ENCODE assay signal across 8 cellular contexts in genomic region chr2:97995734-97996624, GRCh38. TPM values are rescaled to one million over a fixed set of nuclear protein-coding genes. Genes with fewer than 3 reads are reported as not detected.
DNase-seq lines count a peak whose midpoint lies in the region; ATAC-seq, FAIRE-seq and TF ChIP-seq lines count a peak whose summit lies in the region.

TMEM131 (minus strand) TSS chr2:97995948; CDS start chr2:97995662, 286 bp downstream.

- 1% methylated on average over 52 to 88 of the region's 88 CpGs for whole genome bisulfite sequencing in pancreas, 2 donors
- WGBS in thyroid gland, 2 donors: 19% methylated on average over 2 to 3 of the region's 88 CpGs

- FAIRE-seq in GM12891 (lab: Jason Lieb, UNC) (peak; percentile 99), pancreas (lab: Jason Lieb, UNC) (no peak)

- peak; percentile 80 for ATAC-seq in HG02798 (IDR thresholded peaks at IDR 0.05; ENCODE audit: poor library complexity, unreplicated experiment)
- ATAC-seq in activated naive CD8-positive, alpha-beta T cell treated with anti-CD3 and anti-CD28 coated beads, Interleukin-2, amount 50 U/mL, for 24 hours: peak; percentile 85
- ATAC-seq in Right ventricle myocardium superior (ENCODE audit: poor library complexity): peak; percentile 98
- peak; percentile 93 to 97 (median 94) for ATAC-seq in pancreas

- H3K27ac ChIP-seq in pancreas (peak within 1 kb of the TSS; percentile 73 to 96 (median 90)), thyroid gland (peak within 1 kb of the TSS; percentile 74 to 95 (median 93))

- H3K4me1 Mint-ChIP-seq in activated naive CD8-positive, alpha-beta T cell treated with anti-CD3 and anti-CD28 coated beads, Interleukin-2, amount 50 U/mL, for 24 hours: peaks cover 36% of the 10 kb centered on the region

- H3K4me3 ChIP-seq in pancreas (peak within 1 kb of the TSS; percentile 56 to 97 (median 82)), thyroid gland (replicated peaks in 1 of 3) (peak within 1 kb of the TSS; percentile 10 to 61 (median 18))

- peaks cover 5 to 28% (median 9%) of the 10 kb centered on the region in 3 donors for H3K4me1 ChIP-seq in pancreas
- peaks cover 14 to 17% of the 10 kb centered on the region in 2 donors for H3K4me1 ChIP-seq in thyroid gland

- H3K27me3 Mint-ChIP-seq in activated naive CD8-positive, alpha-beta T cell treated with anti-CD3 and anti-CD28 coated beads, Interleukin-2, amount 50 U/mL, for 24 hours: no peaks in the 10 kb centered on the region

- H3K4me3 Mint-ChIP-seq in activated naive CD8-positive, alpha-beta T cell treated with anti-CD3 and anti-CD28 coated beads, Interleukin-2, amount 50 U/mL, for 24 hours: peak within 1 kb of the TSS; percentile 97

- intact Hi-C loops in Right ventricle myocardium superior (cut with DNase I) (loop anchor here (10.0 kb wide), 1 partner anchor 191 kb away; no protein-coding TSS in a partner anchor), pancreas (cut with DNase I) (no loop called here), thyroid gland (cut with DNase I) (loop anchor here (10.0 kb wide), 1 partner anchor 181 kb away; no protein-coding TSS in a partner anchor)

- H3K27me3 ChIP-seq in pancreas (no peaks in the 10 kb centered on the region), thyroid gland (no peaks in the 10 kb centered on the region)

- TF ChIP-seq POLR2A in GM12891 (IDR thresholded peaks at IDR 0.05; ENCODE audit: low read depth, low read length) (peak; percentile 48; the same call in 1 of the 2 replicates), thyroid gland (IDR thresholded peaks at IDR 0.05) (peak; percentile 36 to 94)

- H3K36me3 ChIP-seq in pancreas (no peaks in the 10 kb centered on the region), thyroid gland (no peaks in the 10 kb centered on the region)

- H3K9me3 ChIP-seq in pancreas: no peaks in the 10 kb centered on the region
- H3K9me3 ChIP-seq in thyroid gland: no peaks in the 10 kb centered on the region

- TF ChIP-seq CTCF in pancreas (IDR thresholded peaks at IDR 0.05) (no peak), thyroid gland (IDR thresholded peaks at IDR 0.05) (no peak)

- peak within 1 kb of the TSS; percentile 96 for H3K27ac Mint-ChIP-seq in activated naive CD8-positive, alpha-beta T cell treated with anti-CD3 and anti-CD28 coated beads, Interleukin-2, amount 50 U/mL, for 24 hours

- H3K9me3 Mint-ChIP-seq in activated naive CD8-positive, alpha-beta T cell treated with anti-CD3 and anti-CD28 coated beads, Interleukin-2, amount 50 U/mL, for 24 hours: no peaks in the 10 kb centered on the region

- H3K36me3 Mint-ChIP-seq in activated naive CD8-positive, alpha-beta T cell treated with anti-CD3 and anti-CD28 coated beads, Interleukin-2, amount 50 U/mL, for 24 hours (ENCODE audit: low read depth): peaks cover 2% of the 10 kb centered on the region

- DNase-seq in GM12891 (ENCODE audit: insufficient read length, low spot score): peak; percentile 81
- peak; percentile 90 for DNase-seq in NCI-H1436 (lab: John Stamatoyannopoulos, UW)
- DNase-seq in SW480 (ENCODE audit: low spot score): peak; percentile 96
- DNase-seq in activated naive CD8-positive, alpha-beta T cell treated with anti-CD3 and anti-CD28 coated beads, Interleukin-2, amount 50 U/mL, for 24 hours: peak; percentile 97
- DNase-seq in Right ventricle myocardium superior: peak; percentile 96
- peak; percentile 93 to 97 (median 96) for DNase-seq in pancreas
- DNase-seq in thyroid gland: peak; percentile 93 to 94

TF ChIP-seq in GM12891, 5 proteins besides CTCF, POLR2A, EP300 and RAD21:
- TF ChIP-seq TAF1 (IDR thresholded peaks at IDR 0.05; ENCODE audit: low read depth, low read length) (peak; percentile 89), POLR2AphosphoS5 (IDR thresholded peaks at IDR 0.05; ENCODE audit: low read depth, low read length) (peak; percentile 56), POU2F2 (IDR thresholded peaks at IDR 0.05; ENCODE audit: low read depth, low read length) (peak; percentile 37; the same call in 1 of the 2 replicates), SPI1 (IDR thresholded peaks at IDR 0.05; ENCODE audit: low read depth, low read length) (no peak), PAX5 (IDR thresholded peaks at IDR 0.05; ENCODE audit: insufficient read depth, low read length, severe bottlenecking) (peak; percentile 60)
TF ChIP-seq in GM12891: peak in this region for 4.

RNA-seq across cellular contexts. Expression of gene TMEM131, which starts in this region (rescaled TPM):
- 22.4 TPM for polyA plus RNA-seq in GM12891 (2012; ENCODE audit: low read depth, missing spikeins)
- 26.7 TPM for total RNA-seq in Right ventricle myocardium superior
- 10 to 100 TPM; 15.5 to 26.5 (median 21.4) TPM for total RNA-seq in pancreas
- polyA plus RNA-seq in pancreas: 10 to 100 TPM in 1 of 2 donors, 1 to 10 TPM in 1; 8.1 to 11.0 TPM
- total RNA-seq in thyroid gland: 10 to 100 TPM; 28.6 to 47.0 (median 35.2) TPM

Comparison
In these comparisons a context has a peak if more than half of its experiments do, and no peak if none do; other contexts are left out.
1. Peak in every context shown above with its lines: DNase-seq, ATAC-seq, H3K4me3 ChIP-seq and H3K27ac ChIP-seq.
2. intact Hi-C loops: an anchor here in Right ventricle myocardium superior (10.0 kb wide) and thyroid gland (10.0 kb wide); none called in pancreas.